8 cellular contexts compared by ENCODE assay signal in the genomic region with DNA sequence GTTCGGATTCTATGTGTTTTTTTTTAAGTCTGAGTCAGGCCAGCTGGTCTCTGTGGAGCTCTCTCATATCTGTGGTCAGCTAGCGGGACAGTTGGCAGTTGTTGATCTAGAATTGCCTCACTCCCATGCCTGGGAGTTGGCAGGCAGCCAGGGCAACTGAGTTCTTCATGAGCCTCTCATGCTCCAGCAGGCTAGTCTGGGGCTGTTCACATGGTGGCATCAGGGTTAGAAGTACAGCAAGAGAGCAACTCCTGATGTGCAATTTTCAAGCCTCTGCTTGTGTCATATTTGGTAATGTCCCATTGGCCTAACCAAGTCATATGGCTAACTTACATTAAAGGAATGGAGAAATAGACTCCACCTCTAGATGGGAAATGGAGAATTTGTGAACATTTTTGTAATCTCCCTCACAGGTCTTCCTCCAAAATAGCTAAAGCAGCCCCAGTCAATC. TPM values are rescaled to one million over a fixed set of nuclear protein-coding genes. Genes with fewer than 3 reads are reported as not detected.
DNase-seq lines count a peak whose midpoint lies in the region; ATAC-seq and TF ChIP-seq lines count a peak whose summit lies in the region.

No MANE protein-coding gene starts in this region.

- POLR2A ChIA-PET in PC-3 (lab: Charles Lee; ENCODE audit: unreplicated experiment): no interaction called here

- no TSS peak for BruUV-seq in PC-3 (replicated peaks; lab: Mats Ljungman, UMichigan)

- peak; percentile 93 for DNase-seq in GF-D8 (lab: John Stamatoyannopoulos, UW)
- DNase-seq in PC-3: peak; percentile 37
- DNase-seq in fibroblast of gingiva (ENCODE audit: low read depth): peak; percentile 98
- peak; percentile 91 for DNase-seq in pons (ENCODE audit: low spot score)
- DNase-seq in RKO (ENCODE audit: low spot score): no peak
- no peak for DNase-seq in nephron progenitor cell
- DNase-seq in stimulated activated CD4-positive, alpha-beta T cell treated with anti-CD3 and anti-CD28 coated beads, Interleukin-2, amount 100 ng/mL, for 24 hours: no peak
- no peak for DNase-seq in T-helper 2 cell treated with Interferon-gamma antibody and Interleukin-4, amounts not matched to agents 5 μg/mL and 100 μg/mL, for 36 hours (ENCODE audit: low spot score)

- TF ChIP-seq CTCF in PC-3 (conservative IDR thresholded peaks at IDR 0.05; ENCODE audit: low read depth, low read length) (no peak), nephron progenitor cell (IDR thresholded peaks at IDR 0.05) (no peak)

- H3K27ac Mint-ChIP-seq in nephron progenitor cell: no peak overlapping the region
- no peak overlapping the region for H3K27ac Mint-ChIP-seq in T-helper 2 cell treated with Interferon-gamma antibody and Interleukin-4, amounts not matched to agents 5 μg/mL and 100 μg/mL, for 36 hours

- CTCF ChIA-PET in PC-3 (lab: Charles Lee): interaction anchor here (0.7 kb wide), 1 partner anchor 532 kb away, joined by 4 read pairs; no protein-coding TSS in a partner anchor

- H3K4me2 ChIP-seq in PC-3 (ENCODE audit: low read length): no peak overlapping the region

- ATAC-seq in PC-3: no peak

- no peaks in the 10 kb centered on the region for H4K20me1 ChIP-seq in PC-3 (ENCODE audit: low read length)

- no peaks in the 10 kb centered on the region for H3K9me2 ChIP-seq in PC-3 (replicated peaks; ENCODE audit: low read length)

- H3K4me3 ChIP-seq in PC-3 (ENCODE audit: low read length): no peak overlapping the region

- H3K9me3 ChIP-seq in PC-3 (ENCODE audit: low read length): no peaks in the 10 kb centered on the region

- peaks cover 9% of the 10 kb centered on the region for H3K4me1 Mint-ChIP-seq in nephron progenitor cell
- H3K4me1 Mint-ChIP-seq in T-helper 2 cell treated with Interferon-gamma antibody and Interleukin-4, amounts not matched to agents 5 μg/mL and 100 μg/mL, for 36 hours (ENCODE audit: low read depth): no peaks in the 10 kb centered on the region

- H3K4me1 ChIP-seq in PC-3 (ENCODE audit: insufficient read depth, low read length): no peaks in the 10 kb centered on the region

- no peaks in the 10 kb centered on the region for H3F3A ChIP-seq in PC-3 (ENCODE audit: low read length, unreplicated experiment)

- no peaks in the 10 kb centered on the region for H3K36me3 Mint-ChIP-seq in nephron progenitor cell (ENCODE audit: low read depth)
- H3K36me3 Mint-ChIP-seq in T-helper 2 cell treated with Interferon-gamma antibody and Interleukin-4, amounts not matched to agents 5 μg/mL and 100 μg/mL, for 36 hours (ENCODE audit: low read depth): no peaks in the 10 kb centered on the region

- H3K9me3 Mint-ChIP-seq in nephron progenitor cell: no peaks in the 10 kb centered on the region
- no peaks in the 10 kb centered on the region for H3K9me3 Mint-ChIP-seq in T-helper 2 cell treated with Interferon-gamma antibody and Interleukin-4, amounts not matched to agents 5 μg/mL and 100 μg/mL, for 36 hours

- intact Hi-C loops in PC-3 (cut with micrococcal nuclease): no loop called here

- H3K27me3 Mint-ChIP-seq in nephron progenitor cell (ENCODE audit: low read depth, poor library complexity): peaks cover 5% of the 10 kb centered on the region
- H3K27me3 Mint-ChIP-seq in T-helper 2 cell treated with Interferon-gamma antibody and Interleukin-4, amounts not matched to agents 5 μg/mL and 100 μg/mL, for 36 hours (ENCODE audit: low read depth): peaks cover 2% of the 10 kb centered on the region

- H3K4me3 Mint-ChIP-seq in nephron progenitor cell: no peak overlapping the region
- H3K4me3 Mint-ChIP-seq in T-helper 2 cell treated with Interferon-gamma antibody and Interleukin-4, amounts not matched to agents 5 μg/mL and 100 μg/mL, for 36 hours: no peak overlapping the region

- no peaks in the 10 kb centered on the region for H3K79me2 ChIP-seq in PC-3 (ENCODE audit: low read length)

- no peak overlapping the region for H3K9ac ChIP-seq in PC-3 (ENCODE audit: low read length)

- H3K27me3 ChIP-seq in PC-3 (ENCODE audit: low read length): no peaks in the 10 kb centered on the region

- H3K27ac ChIP-seq in PC-3 (ENCODE audit: low read length): no peak overlapping the region

- no peak overlapping the region for H2AFZ ChIP-seq in PC-3 (ENCODE audit: low read length)

- H3K36me3 ChIP-seq in PC-3 (ENCODE audit: low read depth, low read length): no peaks in the 10 kb centered on the region

RNA-seq across cellular contexts. Expression of a gene that starts 6.7 kb away (rescaled TPM):
- total RNA-seq in PC-3 (2014; rRNA removed): 22.9 and 23.0 TPM in 2 replicates

RNA-seq across cellular contexts. Expression of a gene that starts 25.2 kb away (rescaled TPM):
- 3.0 and 6.6 TPM in 2 replicates for total RNA-seq in PC-3 (2014; rRNA removed)

Comparison
In these comparisons a context has a peak if more than half of its experiments do, and no peak if none do; other contexts are left out.
1. DNase-seq: peak in GF-D8 (single experiment), PC-3 (single experiment), fibroblast of gingiva (single experiment) and pons (single experiment); none in RKO (single experiment), nephron progenitor cell (single experiment), stimulated activated CD4-positive, alpha-beta T cell treated with anti-CD3 and anti-CD28 coated beads, Interleukin-2, amount 100 ng/mL, for 24 hours (0 of 2) and T-helper 2 cell treated with Interferon-gamma antibody and Interleukin-4, amounts not matched to agents 5 μg/mL and 100 μg/mL, for 36 hours (single experiment).